1 cellular context compared by ENCODE assay signal in genomic region chr15:64500695-64501395, GRCh38.
TF ChIP-seq lines count a peak whose summit lies in the region.

No MANE protein-coding gene starts in this region.

TF ChIP-seq in A549, 52 proteins besides CTCF, POLR2A, EP300 and RAD21 (continued from another document):
- no peak for TF ChIP-seq TP53 (CRISPR knock-in tag; IDR thresholded peaks at IDR 0.05)
- no peak for TF ChIP-seq EHMT2 (IDR thresholded peaks at IDR 0.05; ENCODE audit: low read depth)
- TF ChIP-seq KDM1A (IDR thresholded peaks at IDR 0.05; ENCODE audit: low read depth): no peak
- TF ChIP-seq MAFK (IDR thresholded peaks at IDR 0.05; ENCODE audit: partially characterized antibody): no peak
- no peak for TF ChIP-seq CHD4 (IDR thresholded peaks at IDR 0.05; ENCODE audit: borderline replicate concordance)
- TF ChIP-seq HMGXB4 (CRISPR knock-in tag; IDR thresholded peaks at IDR 0.05; ENCODE audit: borderline replicate concordance): no peak
- no peak for TF ChIP-seq MAX (IDR thresholded peaks at IDR 0.05)
- TF ChIP-seq FOSB (CRISPR knock-in tag; IDR thresholded peaks at IDR 0.05): no peak
